Comparison of ENCODE assay signal across 13 cellular contexts in genomic region chr7:47636111-47636692, GRCh38. TPM values are rescaled to one million over a fixed set of nuclear protein-coding genes. Genes with fewer than 3 reads are reported as not detected.
DNase-seq lines count a peak whose midpoint lies in the region; ATAC-seq, FAIRE-seq and TF ChIP-seq lines count a peak whose summit lies in the region.
"Had no signal": no experiment of that assay in that cellular context is flagged by ENCODE, and none has a peak within 500 bp of the region (broad histone marks: within the 10 kb centered on the region; RNA-seq: fewer than 3 reads in every experiment).

No MANE protein-coding gene starts in this region.

- H3K4me3 ChIP-seq in Panc1 (ENCODE audit: low read depth in 2 of 2, low read length in 2 of 2) (peak overlapping the region; percentile 29 to 53), H1 (ENCODE audit: extremely low read depth in 1 of 4, insufficient read depth in 2 of 4, low read depth in 3 of 4, low read length in 4 of 4) (no peak overlapping the region), muscle layer of colon (ENCODE audit: low read depth in 1 of 2, low read length in 2 of 2) (peak overlapping the region in 1 of 2 donors; percentile 9), tibial nerve (no peak overlapping the region)

- H3K9ac ChIP-seq in H1 (replicated peaks in 1 of 4; ENCODE audit: extremely low read depth in 1 of 4, low read depth in 3 of 4, low read length in 3 of 4) = no peak overlapping the region
- no peak overlapping the region for H3K9ac ChIP-seq in muscle layer of colon (ENCODE audit: low read length)

- TF ChIP-seq EP300 in H1 (IDR thresholded peaks at IDR 0.05; ENCODE audit: borderline replicate concordance in 1 of 2, low read depth in 2 of 2, low read length in 2 of 2) = no peak
- TF ChIP-seq EP300 in tibial nerve (IDR thresholded peaks at IDR 0.05) = no peak

- H3K9me3 ChIP-seq in Panc1 (ENCODE audit: control insufficient read depth, insufficient read depth, low read depth, low read length) = no peaks in the 10 kb centered on the region
- no peaks in the 10 kb centered on the region for H3K9me3 ChIP-seq in H1 (ENCODE audit: insufficient read depth in 2 of 2, low read depth in 1 of 2, low read length in 1 of 2)
- no peaks in the 10 kb centered on the region for H3K9me3 ChIP-seq in muscle layer of colon (ENCODE audit: low read length)
- H3K9me3 ChIP-seq in tibial nerve = no peaks in the 10 kb centered on the region

- no peaks in the 10 kb centered on the region for H3K9me3 Mint-ChIP-seq in activated T-helper 1 cell treated with anti-CD3 and anti-CD28 coated beads, Interleukin-12 subunit alpha, Interleukin-12 subunit beta, Interleukin-2, Interleukin-4 antibody, amounts not matched to agents 30 ng/mL and 10 ng/mL and 1 ng/mL, durations not matched to agents 14 hours and 24 hours and 36 hours
- H3K9me3 Mint-ChIP-seq: activated T-helper 17 cell treated with anti-CD3 and anti-CD28 coated beads, Interleukin-2, amount 50 U/mL, for 72 hours; central memory CD8-positive, alpha-beta T cell had no signal

- DNase-seq in Panc1 (ENCODE audit: low read depth, low spot score) = no peak
- DNase-seq in H1 (ENCODE audit: low read depth in 1 of 2, low spot score in 2 of 2) = no peak
- DNase-seq in tibial nerve (ENCODE audit: low spot score in 2 of 2) = no peak
- no peak for DNase-seq in T-helper 1 cell
- no peak for DNase-seq in activated T-helper 1 cell treated with anti-CD3 and anti-CD28 coated beads, Interleukin-12 subunit alpha, Interleukin-12 subunit beta, Interleukin-2, Interleukin-4 antibody, amounts not matched to agents 30 ng/mL and 10 ng/mL and 1 ng/mL, durations not matched to agents 14 hours and 24 hours and 36 hours (ENCODE audit: low spot score)
- no peak for DNase-seq in NCI-H774 (lab: John Stamatoyannopoulos, UW)
- DNase-seq: activated CD4-positive, alpha-beta T cell treated with anti-CD3 and anti-CD28 coated beads for 1 hour; foreskin keratinocyte; KBM-7 had no signal

- no peaks in the 10 kb centered on the region for H4K20me1 ChIP-seq in H1 (replicated peaks in 1 of 2; ENCODE audit: control insufficient read depth in 1 of 2, insufficient read depth in 2 of 2, low read length in 2 of 2)

- no peak overlapping the region for H3K4ac ChIP-seq in H1 (replicated peaks; ENCODE audit: insufficient read length, low read depth, low read length)

- no peak for TF ChIP-seq POLR2A in H1 (IDR thresholded peaks at IDR 0.05; ENCODE audit: control extremely low read depth in 1 of 2, low read depth in 2 of 2, low read length in 2 of 2)
- TF ChIP-seq POLR2A in tibial nerve (IDR thresholded peaks at IDR 0.05) = no peak

- no peak for TF ChIP-seq CTCF in Panc1 (IDR thresholded peaks at IDR 0.05)
- TF ChIP-seq CTCF in H1 (IDR thresholded peaks at IDR 0.05; ENCODE audit: control extremely low read depth in 1 of 3, insufficient read depth in 1 of 3, low read depth in 1 of 3, low read length in 3 of 3) = no peak
- TF ChIP-seq CTCF in tibial nerve (IDR thresholded peaks at IDR 0.05) = no peak

- TF ChIP-seq RAD21 in H1 (IDR thresholded peaks at IDR 0.05 in 1 of 2, conservative IDR thresholded peaks at IDR 0.05 in 1 of 2; ENCODE audit: low read depth in 2 of 2, low read length in 2 of 2) = no peak

- H2BK20ac ChIP-seq in H1 (ENCODE audit: low read length) = no peak overlapping the region

- 75% methylated on average over 11 of the region's 12 CpGs; no CpG with 5 or more reads in 1 of the 2 experiments for WGBS in H1 (ENCODE audit: extremely low coverage in 1 of 2, insufficient coverage in 1 of 2, insufficient read length in 1 of 2, insufficient replicate concordance in 2 of 2, low coverage in 1 of 2, low lambda C conversion rate in 2 of 2, missing lambda C conversion rate in 1 of 2), 2 experiments
- WGBS in tibial nerve, 2 donors = 33 to 42% methylated on average over 12 of the region's 12 CpGs

- peaks cover 7% of the 10 kb centered on the region; the same call in 1 of the 2 replicates for H3K23me2 ChIP-seq in H1 (ENCODE audit: low read depth, low read length)

- no peak overlapping the region for H4K91ac ChIP-seq in H1 (replicated peaks; ENCODE audit: insufficient read length, low read length)

- H3K27me3 ChIP-seq in Panc1 (ENCODE audit: control insufficient read depth, insufficient read depth, low read length) (no peaks in the 10 kb centered on the region), H1 (replicated peaks in 1 of 4; ENCODE audit: control insufficient read depth in 3 of 4, extremely low read depth in 1 of 4, insufficient read depth in 3 of 4, low read length in 3 of 4) (peaks cover 0 to 4% (median 0%) of the 10 kb centered on the region in 4 experiments; a peak in 2 of 7 replicates), muscle layer of colon (ENCODE audit: control insufficient read depth in 1 of 2, insufficient read depth in 2 of 2, low read length in 2 of 2) (no peaks in the 10 kb centered on the region), tibial nerve (no peaks in the 10 kb centered on the region)
- H3K27me3 ChIP-seq: foreskin keratinocyte had no signal

- POLR2A ChIA-PET in Panc1 (lab: Charles Lee) = no interaction called here
- POLR2A ChIA-PET in H1 (lab: Charles Lee; ENCODE audit: partially characterized antibody) = interaction anchor here (1.3 kb wide), 1 partner anchor 10 kb away, joined by 3 read pairs; no protein-coding TSS in a partner anchor

- FAIRE-seq in H1 (lab: Jason Lieb, UNC) = no peak
- FAIRE-seq: D721Med had no signal

- H2AK5ac ChIP-seq in H1 (ENCODE audit: low read depth, low read length) = no peak overlapping the region

- H2AFZ ChIP-seq in H1 (ENCODE audit: low read length) = 0 out of 2 replicates have a peak overlapping the region, but pooled peaks have one; percentile 6

- no peak overlapping the region for H2BK12ac ChIP-seq in H1 (ENCODE audit: low read depth, low read length)

- H3K4me1 Mint-ChIP-seq in activated T-helper 1 cell treated with anti-CD3 and anti-CD28 coated beads, Interleukin-12 subunit alpha, Interleukin-12 subunit beta, Interleukin-2, Interleukin-4 antibody, amounts not matched to agents 30 ng/mL and 10 ng/mL and 1 ng/mL, durations not matched to agents 14 hours and 24 hours and 36 hours (ENCODE audit: low read depth) = no peaks in the 10 kb centered on the region
- H3K4me1 Mint-ChIP-seq: activated T-helper 17 cell treated with anti-CD3 and anti-CD28 coated beads, Interleukin-2, amount 50 U/mL, for 72 hours; central memory CD8-positive, alpha-beta T cell had no signal

- H4K5ac ChIP-seq in H1 (ENCODE audit: insufficient read length, low read depth, low read length) = no peak overlapping the region

- no peak overlapping the region for H4K8ac ChIP-seq in H1 (ENCODE audit: extremely low read depth, insufficient read depth, low read length)

- no peak overlapping the region for H2BK5ac ChIP-seq in H1 (ENCODE audit: low read depth, low read length)

- H3K36me3 Mint-ChIP-seq in activated T-helper 1 cell treated with anti-CD3 and anti-CD28 coated beads, Interleukin-12 subunit alpha, Interleukin-12 subunit beta, Interleukin-2, Interleukin-4 antibody, amounts not matched to agents 30 ng/mL and 10 ng/mL and 1 ng/mL, durations not matched to agents 14 hours and 24 hours and 36 hours (ENCODE audit: low read depth) = no peaks in the 10 kb centered on the region

- H3K27ac ChIP-seq in Panc1 (ENCODE audit: low read length) = peak overlapping the region; percentile 96
- H3K27ac ChIP-seq in H1 (ENCODE audit: low read depth, low read length) = no peak overlapping the region
- peak overlapping the region; percentile 62 for H3K27ac ChIP-seq in muscle layer of colon (ENCODE audit: low read depth, low read length)
- H3K27ac ChIP-seq in tibial nerve = peak overlapping the region; percentile 53 to 81 (median 70)
- H3K27ac ChIP-seq: foreskin keratinocyte had no signal

- peak overlapping the region in 1 of 2 experiments; percentile 44; a peak in 1 of 4 replicates for H3K4me2 ChIP-seq in H1 (ENCODE audit: insufficient read depth in 1 of 2, low read depth in 2 of 2, low read length in 2 of 2)

- H3K4me1 ChIP-seq in Panc1 (ENCODE audit: control insufficient read depth, insufficient read depth, low read length) (peaks cover 83% of the 10 kb centered on the region), H1 (replicated peaks in 1 of 4; ENCODE audit: control insufficient read depth in 3 of 4, insufficient read depth in 4 of 4, low read length in 3 of 4) (peaks cover 4 to 19% (median 8%) of the 10 kb centered on the region in 4 experiments), muscle layer of colon (ENCODE audit: insufficient read depth, low read length) (peaks cover 70% of the 10 kb centered on the region), tibial nerve (peaks cover 0 to 51% (median 20%) of the 10 kb centered on the region in 4 donors)
- H3K4me1 ChIP-seq: foreskin keratinocyte had no signal

- intact Hi-C loops in Panc1 (cut with micrococcal nuclease; ENCODE audit: unreplicated experiment) = loop anchor here (5.0 to 10.0 kb wide), 3 partner anchors 59 to 179 kb away; no protein-coding TSS in a partner anchor
- intact Hi-C loops in activated T-helper 1 cell treated with anti-CD3 and anti-CD28 coated beads, Interleukin-12 subunit alpha, Interleukin-12 subunit beta, Interleukin-2, Interleukin-4 antibody, amounts not matched to agents 30 ng/mL and 10 ng/mL and 1 ng/mL, durations not matched to agents 14 hours and 24 hours and 36 hours (cut with micrococcal nuclease) = no loop called here

- no peak overlapping the region for H2BK15ac ChIP-seq in H1 (ENCODE audit: low read length)

- ATAC-seq in Panc1 = peak; percentile 19
- ATAC-seq: activated T-helper 17 cell treated with anti-CD3 and anti-CD28 coated beads, Interleukin-2, amount 50 U/mL, for 72 hours had no signal

- no peak overlapping the region for H3K23ac ChIP-seq in H1 (ENCODE audit: insufficient read length)

- H3K27ac Mint-ChIP-seq in activated T-helper 1 cell treated with anti-CD3 and anti-CD28 coated beads, Interleukin-12 subunit alpha, Interleukin-12 subunit beta, Interleukin-2, Interleukin-4 antibody, amounts not matched to agents 30 ng/mL and 10 ng/mL and 1 ng/mL, durations not matched to agents 14 hours and 24 hours and 36 hours = no peak overlapping the region
- H3K27ac Mint-ChIP-seq: activated T-helper 17 cell treated with anti-CD3 and anti-CD28 coated beads, Interleukin-2, amount 50 U/mL, for 72 hours had no signal

- H3K27me3 Mint-ChIP-seq in activated T-helper 1 cell treated with anti-CD3 and anti-CD28 coated beads, Interleukin-12 subunit alpha, Interleukin-12 subunit beta, Interleukin-2, Interleukin-4 antibody, amounts not matched to agents 30 ng/mL and 10 ng/mL and 1 ng/mL, durations not matched to agents 14 hours and 24 hours and 36 hours (ENCODE audit: insufficient read depth) = no peaks in the 10 kb centered on the region
- H3K27me3 Mint-ChIP-seq: activated T-helper 17 cell treated with anti-CD3 and anti-CD28 coated beads, Interleukin-2, amount 50 U/mL, for 72 hours; central memory CD8-positive, alpha-beta T cell had no signal

- in situ Hi-C loops in Panc1 (cut with HindIII; ENCODE audit: low pct_unique_long_range_greater_than_20kb, low sequenced_read_pairs) = no loop called here

- H2BK120ac ChIP-seq in H1 (replicated peaks; ENCODE audit: low read depth, low read length) = no peak overlapping the region

- H3K18ac ChIP-seq in H1 (ENCODE audit: extremely low read depth, low read length) = no peak overlapping the region

- no peaks in the 10 kb centered on the region for H3K79me1 ChIP-seq in H1 (ENCODE audit: low read depth, low read length)

- H3K79me2 ChIP-seq in H1 (ENCODE audit: control insufficient read depth in 1 of 2, insufficient read depth in 2 of 2, low read length in 2 of 2) = no peaks in the 10 kb centered on the region

- BruUV-seq in Panc1 (replicated peaks; lab: Mats Ljungman, UMichigan) = TSS peak; percentile 83

- H3K56ac ChIP-seq in H1 (replicated peaks; ENCODE audit: insufficient read length, low read depth, low read length) = no peak overlapping the region

- CTCF ChIA-PET in Panc1 (lab: Charles Lee) (no interaction called here), H1 (lab: Charles Lee; ENCODE audit: partially characterized antibody) (no interaction called here)

- H3K36me3 ChIP-seq in Panc1 (ENCODE audit: control insufficient read depth, insufficient read depth, low read length) (no peaks in the 10 kb centered on the region), H1 (ENCODE audit: control insufficient read depth in 2 of 4, insufficient read depth in 4 of 4, low read length in 3 of 4) (no peaks in the 10 kb centered on the region), muscle layer of colon (ENCODE audit: insufficient read depth, low read length) (no peaks in the 10 kb centered on the region), tibial nerve (no peaks in the 10 kb centered on the region)

- H3K14ac ChIP-seq in H1 (ENCODE audit: insufficient read length) = no peak overlapping the region

- H3K4me3 Mint-ChIP-seq in activated T-helper 1 cell treated with anti-CD3 and anti-CD28 coated beads, Interleukin-12 subunit alpha, Interleukin-12 subunit beta, Interleukin-2, Interleukin-4 antibody, amounts not matched to agents 30 ng/mL and 10 ng/mL and 1 ng/mL, durations not matched to agents 14 hours and 24 hours and 36 hours = no peak overlapping the region
- H3K4me3 Mint-ChIP-seq: activated T-helper 17 cell treated with anti-CD3 and anti-CD28 coated beads, Interleukin-2, amount 50 U/mL, for 72 hours; central memory CD8-positive, alpha-beta T cell had no signal

RNA-seq across cellular contexts. Expression of gene TNS3, which starts 54.3 kb away (rescaled TPM):
- 533 TPM for total RNA-seq in Panc1 (2021; ENCODE audit: unreplicated experiment)
- polyA plus RNA-seq in Panc1 (2012; ENCODE audit: insufficient read length) = 322 TPM
- 24.2 TPM in 2 replicates for total RNA-seq in H1 (2021; fragmentation: NEBNext Ultra II Directional; extraction: Animal tissue kit (Norgen Biotek cat#: 25700))
- polyA plus RNA-seq in H1 (2011; rRNA removed) = 11.9 and 14.7 TPM in 2 replicates
- polyA plus RNA-seq in H1 (2011; cell fraction: cytosol; rRNA removed) = 11.5 TPM
- 24.3 TPM for polyA plus RNA-seq in H1 (2011; cell fraction: nucleus; rRNA removed)
- polyA plus RNA-seq in H1 (2012, experiment 1 of 2) = 12.6 to 15.2 TPM (median 13.6 TPM) in 4 replicates
- 7.5 TPM for polyA plus RNA-seq in H1 (2012, experiment 2 of 2)
- polyA plus RNA-seq in H1 (2013, experiment 1 of 2) = 6.6 TPM
- 6.0 TPM for polyA plus RNA-seq in H1 (2013, experiment 2 of 2)
- polyA minus RNA-seq in H1 (2011; rRNA and poly(A)+ RNA removed) = 54.4 and 72.3 TPM in 2 replicates
- polyA minus RNA-seq in H1 (2011; cell fraction: cytosol; rRNA and poly(A)+ RNA removed) = 17.2 TPM
- polyA minus RNA-seq in H1 (2011; cell fraction: nucleus; rRNA and poly(A)+ RNA removed) = 43.9 TPM
- total RNA-seq in tibial nerve = 100 to 1,000 TPM; 118 to 142 (median 133) TPM
- 4.1 and 5.8 TPM in 2 replicates for total RNA-seq in activated T-helper 1 cell treated with anti-CD3 and anti-CD28 coated beads, Interleukin-12 subunit alpha, Interleukin-12 subunit beta, Interleukin-2, Interleukin-4 antibody, amounts not matched to agents 30 ng/mL and 10 ng/mL and 1 ng/mL, durations not matched to agents 14 hours and 24 hours and 36 hours

Comparison
In these comparisons a context has a peak if more than half of its experiments do, and no peak if none do; other contexts are left out.
1. H3K4me3 ChIP-seq: peak in Panc1 (2 of 2); none in H1 (0 of 4) and tibial nerve (0 of 4).